18 cellular contexts compared by ENCODE assay signal in genomic region chr6:24033284-24033683, GRCh38.
DNase-seq lines count a peak whose midpoint lies in the region; ATAC-seq, FAIRE-seq and TF ChIP-seq lines count a peak whose summit lies in the region.
"Had no signal": no experiment of that assay in that cellular context is flagged by ENCODE, and none has a peak within 500 bp of the region (broad histone marks: within the 10 kb centered on the region; RNA-seq: fewer than 3 reads in every experiment).

No MANE protein-coding gene starts in this region.

- TF ChIP-seq CTCF in HepG2 (CRISPR knock-in tag; IDR thresholded peaks at IDR 0.05) (no peak), right lobe of liver (IDR thresholded peaks at IDR 0.05) (no peak), glutamatergic neuron (IDR thresholded peaks at IDR 0.05; ENCODE audit: partially characterized antibody, unreplicated experiment) (no peak), nephron progenitor cell (IDR thresholded peaks at IDR 0.05) (no peak), upper lobe of right lung (IDR thresholded peaks at IDR 0.05) (no peak)

- CTCF ChIA-PET in HepG2 (lab: Yijun Ruan, JAX; ENCODE audit: low intra/inter-chr PET ratio, low total read pairs), result no interaction called here

- no peak for FAIRE-seq in HepG2 (lab: Jason Lieb, UNC)
- FAIRE-seq: A549, H54 had no signal

- H3K4me3 ChIP-seq in HepG2 (replicated peaks in 1 of 3; ENCODE audit: insufficient read depth in 1 of 3, low read depth in 2 of 3, low read length in 3 of 3) (no peak overlapping the region), right lobe of liver (no peak overlapping the region), upper lobe of right lung (no peak overlapping the region)
- H3K4me3 ChIP-seq: A549, SJCRH30 had no signal

- H3K4me1 ChIP-seq in HepG2 (ENCODE audit: insufficient read depth, low read length) (no peaks in the 10 kb centered on the region), right lobe of liver (no peaks in the 10 kb centered on the region), upper lobe of right lung (no peaks in the 10 kb centered on the region)
- H3K4me1 ChIP-seq: A549, SJCRH30 had no signal

- intact Hi-C loops in HepG2 (cut with micrococcal nuclease; ENCODE audit: unreplicated experiment), result no loop called here
- intact Hi-C loops in right lobe of liver (cut with DNase I), result no loop called here
- intact Hi-C loops in upper lobe of right lung (cut with DNase I), result no loop called here
- intact Hi-C loops in left colon (cut with DNase I, micrococcal nuclease), result no loop called here

- no peak overlapping the region for H3K4me2 ChIP-seq in HepG2 (ENCODE audit: low read depth, low read length)
- H3K4me2 ChIP-seq: A549 had no signal

- H3K9me3 Mint-ChIP-seq in glutamatergic neuron (ENCODE audit: unreplicated experiment), result peaks cover 2% of the 10 kb centered on the region
- H3K9me3 Mint-ChIP-seq in nephron progenitor cell, result peaks cover 43% of the 10 kb centered on the region

- DNase-seq in HepG2 (ENCODE audit: low spot score) (peak; percentile 7), right lobe of liver (no peak), glutamatergic neuron (no peak), nephron progenitor cell (peak; percentile 12), upper lobe of right lung (no peak), G401 (ENCODE audit: low spot score) (no peak), left colon (no peak)
- DNase-seq: DND-41, KG1, NCI-H1092, NCI-H2107, NCI-H446 treated with DMSO at 0.1 percent for 48 hours, NCI-H82 had no signal

- peak overlapping the region; percentile 74 for H3K27ac Mint-ChIP-seq in glutamatergic neuron (ENCODE audit: unreplicated experiment)
- no peak overlapping the region for H3K27ac Mint-ChIP-seq in nephron progenitor cell

- ATAC-seq in HepG2 (peak; percentile 77), right lobe of liver (no peak), upper lobe of right lung (peak; percentile 56), left colon (no peak), GM21786 (IDR thresholded peaks at IDR 0.05; ENCODE audit: unreplicated experiment) (no peak)
- ATAC-seq: A549 had no signal

- no peaks in the 10 kb centered on the region for H4K20me1 ChIP-seq in HepG2 (ENCODE audit: insufficient read depth, low read length)

- H3K9ac ChIP-seq in HepG2 (ENCODE audit: insufficient read depth, low read depth, low read length), result no peak overlapping the region

- no TSS peak for BruUV-seq in HepG2 (replicated peaks; lab: Mats Ljungman, UMichigan)

- no peak overlapping the region for H3K4me3 Mint-ChIP-seq in glutamatergic neuron (ENCODE audit: unreplicated experiment)
- H3K4me3 Mint-ChIP-seq in nephron progenitor cell, result no peak overlapping the region
- H3K4me3 Mint-ChIP-seq: CD14-positive monocyte had no signal

- H3K27ac ChIP-seq in HepG2 (ENCODE audit: extremely low read length, insufficient read depth, low read length) (no peak overlapping the region), right lobe of liver (no peak overlapping the region), upper lobe of right lung (no peak overlapping the region)
- H3K27ac ChIP-seq: A549, SJCRH30 had no signal

- H3K9me3 ChIP-seq in HepG2 (ENCODE audit: low read length), result no peaks in the 10 kb centered on the region
- no peaks in the 10 kb centered on the region for H3K9me3 ChIP-seq in right lobe of liver
- H3K9me3 ChIP-seq in upper lobe of right lung, result peaks cover 3% of the 10 kb centered on the region
- H3K9me3 ChIP-seq: A549, SJCRH30 had no signal

- no peak for TF ChIP-seq RAD21 in HepG2 (CRISPR knock-in tag; IDR thresholded peaks at IDR 0.05)

- POLR2A ChIA-PET in HepG2 (lab: Yijun Ruan, JAX), result no interaction called here

- H2AFZ ChIP-seq in HepG2 (ENCODE audit: low read length), result no peak overlapping the region

- H3K36me3 Mint-ChIP-seq in glutamatergic neuron (ENCODE audit: unreplicated experiment) (peaks cover 8% of the 10 kb centered on the region), nephron progenitor cell (ENCODE audit: low read depth) (no peaks in the 10 kb centered on the region)
- H3K36me3 Mint-ChIP-seq: CD14-positive monocyte had no signal

- H3K27me3 Mint-ChIP-seq in glutamatergic neuron (ENCODE audit: unreplicated experiment) (peaks cover 2% of the 10 kb centered on the region), nephron progenitor cell (ENCODE audit: low read depth, poor library complexity) (peaks cover 11% of the 10 kb centered on the region)

- TF ChIP-seq POLR2A in HepG2 (IDR thresholded peaks at IDR 0.05; ENCODE audit: insufficient read depth in 1 of 2, low read depth in 2 of 2, low read length in 2 of 2) (no peak), right lobe of liver (IDR thresholded peaks at IDR 0.05) (no peak)

- in situ Hi-C loops in HepG2 (cut with HindIII; ENCODE audit: extremely low pct_ligation_motif_present, low pct_unique_long_range_greater_than_20kb), result no loop called here
- in situ Hi-C loops in G401 (cut with HindIII; ENCODE audit: low sequenced_read_pairs), result no loop called here

- TF ChIP-seq EP300 in HepG2 (IDR thresholded peaks at IDR 0.05; ENCODE audit: low read depth in 2 of 2, low read length in 2 of 2), result no peak
- TF ChIP-seq EP300 in HepG2 (CRISPR knock-in tag; IDR thresholded peaks at IDR 0.05; ENCODE audit: borderline replicate concordance), result no peak

- H3K4me1 Mint-ChIP-seq in glutamatergic neuron (ENCODE audit: low read depth, unreplicated experiment) (peaks cover 10% of the 10 kb centered on the region), nephron progenitor cell (peaks cover 33% of the 10 kb centered on the region)
- H3K4me1 Mint-ChIP-seq: CD14-positive monocyte had no signal

- 29% methylated on average over 3 of the region's 3 CpGs for WGBS in HepG2 (ENCODE audit: low lambda C conversion rate)
- WGBS in right lobe of liver (ENCODE audit: insufficient coverage, low coverage, low lambda C conversion rate, missing lambda C conversion rate), result 57% methylated on average over 3 of the region's 3 CpGs

- H3K79me2 ChIP-seq in HepG2 (ENCODE audit: insufficient read depth, low read length), result no peaks in the 10 kb centered on the region

- no peaks in the 10 kb centered on the region for H3K36me3 ChIP-seq in HepG2 (replicated peaks in 1 of 2; ENCODE audit: control insufficient read depth in 1 of 2, insufficient read depth in 2 of 2, low read length in 2 of 2)
- no peaks in the 10 kb centered on the region for H3K36me3 ChIP-seq in right lobe of liver
- no peaks in the 10 kb centered on the region for H3K36me3 ChIP-seq in upper lobe of right lung
- H3K36me3 ChIP-seq: SJCRH30 had no signal

- H3K27me3 ChIP-seq in HepG2 (ENCODE audit: control insufficient read depth in 1 of 2, insufficient read depth in 2 of 2, low read length in 2 of 2) (no peaks in the 10 kb centered on the region), right lobe of liver (no peaks in the 10 kb centered on the region), upper lobe of right lung (no peaks in the 10 kb centered on the region)
- H3K27me3 ChIP-seq: SJCRH30 had no signal

TF ChIP-seq in HepG2, 621 proteins besides CTCF, POLR2A, EP300 and RAD21:
- TF ChIP-seq ZNF589 (CRISPR knock-in tag; conservative IDR thresholded peaks at IDR 0.05), result no peak
- peak; percentile 65 for TF ChIP-seq TEAD3 (CRISPR knock-in tag; optimal IDR thresholded peaks at IDR 0.05; ENCODE audit: borderline replicate concordance)
- TF ChIP-seq ZNF224 (CRISPR knock-in tag; IDR thresholded peaks at IDR 0.05), result no peak
- TF ChIP-seq HMGA1 (CRISPR knock-in tag; conservative IDR thresholded peaks at IDR 0.05), result no peak
TF ChIP-seq in HepG2: peak in this region for 1.

Comparison
In these comparisons a context has a peak if more than half of its experiments do, and no peak if none do; other contexts are left out.
1. ATAC-seq: peak in HepG2 (single experiment) and upper lobe of right lung (single experiment); none in right lobe of liver (0 of 4), left colon (single experiment) and GM21786 (single experiment).
2. DNase-seq: peak in HepG2 (single experiment) and nephron progenitor cell (single experiment); none in right lobe of liver (0 of 3), glutamatergic neuron (single experiment), upper lobe of right lung (single experiment), G401 (single experiment) and left colon (0 of 2).